ENCODE assay signal across 9 cellular contexts in genomic region chr7:923108-924041, GRCh38. TPM values are rescaled to one million over a fixed set of nuclear protein-coding genes. Genes with fewer than 3 reads are reported as not detected.
DNase-seq lines count a peak whose midpoint lies in the region; ATAC-seq, FAIRE-seq and TF ChIP-seq lines count a peak whose summit lies in the region.
"Had no signal": no experiment of that assay in that cellular context is flagged by ENCODE, and none has a peak within 500 bp of the region (broad histone marks: within the 10 kb centered on the region; RNA-seq: fewer than 3 reads in every experiment).

No MANE protein-coding gene starts in this region.

- H3K9ac ChIP-seq in kidney (ENCODE audit: low read length in 2 of 2), result no peak overlapping the region

- H3K9me3 ChIP-seq in A673 (ENCODE audit: low read depth, low read length, poor library complexity, severe bottlenecking) (no peaks in the 10 kb centered on the region), kidney (ENCODE audit: control insufficient read depth in 1 of 2, low read length in 2 of 2) (no peaks in the 10 kb centered on the region)

- no peaks in the 10 kb centered on the region for H3K27me3 Mint-ChIP-seq in activated naive CD4-positive, alpha-beta T cell treated with anti-CD3 and anti-CD28 coated beads for 36 hours (ENCODE audit: low read depth)

- FAIRE-seq in kidney (lab: Jason Lieb, UNC), result no peak
- FAIRE-seq: islet of Langerhans had no signal

- H3K4me1 ChIP-seq in A673 (ENCODE audit: insufficient read depth, low read length, poor library complexity, severe bottlenecking) (peaks cover 8% of the 10 kb centered on the region), kidney (ENCODE audit: control insufficient read depth in 1 of 2, insufficient read depth in 1 of 2, low read depth in 1 of 2, low read length in 2 of 2) (peaks cover 0 to 5% of the 10 kb centered on the region in 2 donors)

- POLR2A ChIA-PET in A673 (lab: Charles Lee; ENCODE audit: low non-redundant PET), result no interaction called here

- ATAC-seq in HG03139 (IDR thresholded peaks at IDR 0.05; ENCODE audit: unreplicated experiment), result peak; percentile 71

- BruUV-seq in A673 (replicated peaks; lab: Mats Ljungman, UMichigan), result no TSS peak

- H3K27ac ChIP-seq in A673 (ENCODE audit: low read depth, low read length, poor library complexity, severe bottlenecking) (peak overlapping the region; percentile 28), kidney (ENCODE audit: low read depth in 2 of 2, low read length in 2 of 2) (peak overlapping the region in 1 of 2 donors; percentile 47)

- no peaks in the 10 kb centered on the region for H3K36me3 Mint-ChIP-seq in activated naive CD4-positive, alpha-beta T cell treated with anti-CD3 and anti-CD28 coated beads for 36 hours (ENCODE audit: low read depth)

- peaks cover 43% of the 10 kb centered on the region for H3K4me1 Mint-ChIP-seq in activated naive CD4-positive, alpha-beta T cell treated with anti-CD3 and anti-CD28 coated beads for 36 hours (ENCODE audit: low read depth)

- H3K27me3 ChIP-seq in A673 (replicated peaks; ENCODE audit: insufficient read depth, low read depth, low read length, poor library complexity), result no peaks in the 10 kb centered on the region

- peak overlapping the region; percentile 91 for H3K27ac Mint-ChIP-seq in activated naive CD4-positive, alpha-beta T cell treated with anti-CD3 and anti-CD28 coated beads for 36 hours

- H3K4me3 ChIP-seq in A673 (ENCODE audit: low read depth, low read length, poor library complexity, severe bottlenecking), result no peak overlapping the region
- no peak overlapping the region for H3K4me3 ChIP-seq in kidney (ENCODE audit: low read length in 2 of 2)

- intact Hi-C loops in A673 (cut with micrococcal nuclease; ENCODE audit: unreplicated experiment), result no loop called here
- intact Hi-C loops in activated naive CD4-positive, alpha-beta T cell treated with anti-CD3 and anti-CD28 coated beads for 36 hours (cut with micrococcal nuclease), result loop anchor here (1.0 to 2.0 kb wide), 5 partner anchors 13 to 91 kb away; partner anchors contain the start of genes COX19, GET4 and SUN1
- intact Hi-C loops in kidney (cut with DNase I), result no loop called here

- no peaks in the 10 kb centered on the region for H3K9me3 Mint-ChIP-seq in activated naive CD4-positive, alpha-beta T cell treated with anti-CD3 and anti-CD28 coated beads for 36 hours

- DNase-seq in A673 (ENCODE audit: low spot score), result peak; percentile 60
- DNase-seq in SK-MEL-5 (ENCODE audit: low read depth, low spot score), result peak; percentile 28
- DNase-seq in activated naive CD4-positive, alpha-beta T cell treated with anti-CD3 and anti-CD28 coated beads for 36 hours, result peak; percentile 98
- peak; percentile 87 for DNase-seq in kidney
- DNase-seq in stimulated activated CD4-positive, alpha-beta T cell treated with anti-CD3 and anti-CD28 coated beads, TNF-alpha, amount 100 ng/mL, for 24 hours (ENCODE audit: low read depth in 3 of 3), result peak; percentile 80 to 94 (median 88)
- DNase-seq in cortex of kidney (lab: John Stamatoyannopoulos, UW), result no peak

- peak; percentile 65 for TF ChIP-seq POLR2A in GM18951 (IDR thresholded peaks at IDR 0.05; ENCODE audit: extremely low read depth, insufficient read depth, insufficient read length)

- peak overlapping the region; percentile 78 for H3K4me3 Mint-ChIP-seq in activated naive CD4-positive, alpha-beta T cell treated with anti-CD3 and anti-CD28 coated beads for 36 hours

- in situ Hi-C loops in GM18951 (cut with MboI; ENCODE audit: low sequenced_read_pairs, unreplicated experiment), result no loop called here
- in situ Hi-C loops in SK-MEL-5 (cut with HindIII; ENCODE audit: low pct_unique_long_range_greater_than_20kb, low sequenced_read_pairs), result no loop called here

- H3K36me3 ChIP-seq in A673 (ENCODE audit: insufficient read depth, low read length, poor library complexity, severe bottlenecking) (no peaks in the 10 kb centered on the region), kidney (ENCODE audit: control insufficient read depth in 1 of 2, insufficient read depth in 2 of 2, low read length in 2 of 2) (no peaks in the 10 kb centered on the region)

- TF ChIP-seq CTCF in A673 (conservative IDR thresholded peaks at IDR 0.05; ENCODE audit: low read depth, low read length), result no peak
- no peak for TF ChIP-seq CTCF in kidney (IDR thresholded peaks at IDR 0.05; ENCODE audit: borderline replicate concordance, extremely low read depth, insufficient read depth)

- CTCF ChIA-PET in A673 (lab: Charles Lee), result interaction anchor here (0.5 kb wide), 1 partner anchor 32 kb away, joined by 5 read pairs; no protein-coding TSS in a partner anchor
- CTCF ChIA-PET in activated naive CD4-positive, alpha-beta T cell treated with anti-CD3 and anti-CD28 coated beads for 36 hours (lab: Charles Lee), result interaction anchor here (1.3 to 2.6 kb wide), 2 partner anchors 14 to 70 kb away, joined by 5 to 13 read pairs; no protein-coding TSS in a partner anchor

RNA-seq across cellular contexts. Expression of gene ADAP1, which starts 31.1 kb away (rescaled TPM):
- total RNA-seq in A673 (2021) (16.4 and 18.6 TPM in 2 replicates), kidney (48.2 TPM)
- total RNA-seq in SK-MEL-5 (2014; rRNA removed; shearing (Covaris generic)), result 4.4 and 5.5 TPM in 2 replicates
- 3.3 and 7.6 TPM in 2 replicates for polyA plus RNA-seq in SK-MEL-5 (2015; cell fraction: cytosol; rRNA removed)
- polyA plus RNA-seq in SK-MEL-5 (2015; cell fraction: nucleus; rRNA removed), result 2.5 and 6.4 TPM in 2 replicates
- 1 to 10 TPM; 8.0 to 9.9 TPM for total RNA-seq in activated naive CD4-positive, alpha-beta T cell treated with anti-CD3 and anti-CD28 coated beads for 36 hours
- polyA plus RNA-seq in kidney (ENCODE audit: insufficient read depth, low read depth, low replicate concordance), result 36.4 TPM

RNA-seq across cellular contexts. Expression of gene GET4, which starts 47.0 kb away (rescaled TPM):
- total RNA-seq in A673 (2021) (49.7 and 51.9 TPM in 2 replicates), kidney (44.8 TPM)
- 43.2 and 45.8 TPM in 2 replicates for total RNA-seq in SK-MEL-5 (2014; rRNA removed; shearing (Covaris generic))
- polyA plus RNA-seq in SK-MEL-5 (2015; cell fraction: cytosol; rRNA removed), result 64.7 and 74.1 TPM in 2 replicates
- polyA plus RNA-seq in SK-MEL-5 (2015; cell fraction: nucleus; rRNA removed), result 203 and 284 TPM in 2 replicates
- 10 to 100 TPM; 19.3 to 20.2 TPM for total RNA-seq in activated naive CD4-positive, alpha-beta T cell treated with anti-CD3 and anti-CD28 coated beads for 36 hours
- 80.8 TPM for polyA plus RNA-seq in kidney (ENCODE audit: insufficient read depth, low read depth, low replicate concordance)

RNA-seq across cellular contexts. Expression of gene COX19, which starts 52.0 kb away (rescaled TPM):
- total RNA-seq in A673 (2021) (17.6 and 18.8 TPM in 2 replicates), kidney (14.7 TPM)
- total RNA-seq in SK-MEL-5 (2014; rRNA removed; shearing (Covaris generic)), result 12.9 and 13.1 TPM in 2 replicates
- 10.1 and 11.5 TPM in 2 replicates for polyA plus RNA-seq in SK-MEL-5 (2015; cell fraction: cytosol; rRNA removed)
- 12.2 and 13.1 TPM in 2 replicates for polyA plus RNA-seq in SK-MEL-5 (2015; cell fraction: nucleus; rRNA removed)
- total RNA-seq in activated naive CD4-positive, alpha-beta T cell treated with anti-CD3 and anti-CD28 coated beads for 36 hours, result 10 to 100 TPM; 12.6 to 15.2 TPM
- 4.8 TPM for polyA plus RNA-seq in kidney (ENCODE audit: insufficient read depth, low read depth, low replicate concordance)

RNA-seq across cellular contexts. Expression of gene CYP2W1, which starts 59.6 kb away (rescaled TPM):
- total RNA-seq in A673 (2021) (not detected in 2 replicates), kidney (0.13 TPM)
- total RNA-seq in SK-MEL-5 (2014; rRNA removed; shearing (Covaris generic)), result not detected in 2 replicates
- 0.11 TPM in 1 of 2 replicates, not detected in the other for polyA plus RNA-seq in SK-MEL-5 (2015; cell fraction: cytosol; rRNA removed)
- not detected in 2 replicates for polyA plus RNA-seq in SK-MEL-5 (2015; cell fraction: nucleus; rRNA removed)
- total RNA-seq in activated naive CD4-positive, alpha-beta T cell treated with anti-CD3 and anti-CD28 coated beads for 36 hours, result not detected
- polyA plus RNA-seq in kidney (ENCODE audit: insufficient read depth, low read depth, low replicate concordance), result 0.17 TPM
